ENCODE assay signal across 7 cellular contexts in genomic region chr1:44652445-44653106, GRCh38. TPM values are rescaled to one million over a fixed set of nuclear protein-coding genes. Genes with fewer than 3 reads are reported as not detected.
DNase-seq lines count a peak whose midpoint lies in the region; ATAC-seq and TF ChIP-seq lines count a peak whose summit lies in the region.

No MANE protein-coding gene starts in this region.

- H3K36me3 ChIP-seq in endodermal cell (ENCODE audit: control insufficient read depth, insufficient read depth, low read length) (peaks cover 36% of the 10 kb centered on the region), mucosa of descending colon (ENCODE audit: low read depth) (no peaks in the 10 kb centered on the region)

- H3K27ac Mint-ChIP-seq in activated CD8-positive, alpha-beta memory T cell treated with anti-CD3 and anti-CD28 coated beads, Interleukin-2, amount 10 ng/mL, durations not matched to agents 7 days and 5 days = no peak overlapping the region
- peak overlapping the region; percentile 70 for H3K27ac Mint-ChIP-seq in endodermal cell

- H3K4me3 ChIP-seq in endodermal cell (ENCODE audit: low read length) (no peak overlapping the region), mucosa of descending colon (no peak overlapping the region)

- no peaks in the 10 kb centered on the region for H3K4me1 Mint-ChIP-seq in activated CD8-positive, alpha-beta memory T cell treated with anti-CD3 and anti-CD28 coated beads, Interleukin-2, amount 10 ng/mL, durations not matched to agents 7 days and 5 days
- peaks cover 19% of the 10 kb centered on the region for H3K4me1 Mint-ChIP-seq in endodermal cell

- H3K27me3 ChIP-seq in endodermal cell (ENCODE audit: control insufficient read depth, insufficient read depth, low read length, poor library complexity, severe bottlenecking) = no peaks in the 10 kb centered on the region

- no peak overlapping the region for H3K9ac ChIP-seq in endodermal cell (ENCODE audit: extremely low read depth, low read length, poor library complexity, severe bottlenecking)

- H3K27ac ChIP-seq in endodermal cell (ENCODE audit: low read depth, low read length) = no peak overlapping the region

- CTCF ChIA-PET in activated CD8-positive, alpha-beta memory T cell treated with anti-CD3 and anti-CD28 coated beads, Interleukin-2, amount 10 ng/mL, durations not matched to agents 7 days and 5 days (lab: Charles Lee) = interaction anchor here (0.7 to 4.1 kb wide), 46 partner anchors 9 to 647 kb away, joined by 3 to 65 read pairs (median 5); partner anchors contain the start of genes ARMH1 and TMEM53

- TF ChIP-seq CTCF in GM12874 (IDR thresholded peaks at IDR 0.05; ENCODE audit: insufficient read depth, low read depth, low read length) (peak; percentile 98), endodermal cell (conservative IDR thresholded peaks at IDR 0.05) (peak; percentile 94), mucosa of descending colon (IDR thresholded peaks at IDR 0.05) (peak; percentile 91)

- no peaks in the 10 kb centered on the region for H3K9me3 Mint-ChIP-seq in activated CD8-positive, alpha-beta memory T cell treated with anti-CD3 and anti-CD28 coated beads, Interleukin-2, amount 10 ng/mL, durations not matched to agents 7 days and 5 days (ENCODE audit: low read depth)
- no peaks in the 10 kb centered on the region for H3K9me3 Mint-ChIP-seq in endodermal cell

- intact Hi-C loops in mucosa of descending colon (cut with DNase I, micrococcal nuclease) = loop anchor here in 1 of 2 donors (2.0 kb wide), 1 partner anchor 42 kb away; no protein-coding TSS in a partner anchor

- H3K4me3 Mint-ChIP-seq in activated CD8-positive, alpha-beta memory T cell treated with anti-CD3 and anti-CD28 coated beads, Interleukin-2, amount 10 ng/mL, durations not matched to agents 7 days and 5 days = no peak overlapping the region
- no peak overlapping the region for H3K4me3 Mint-ChIP-seq in endodermal cell

- H3K9me3 ChIP-seq in endodermal cell (ENCODE audit: control insufficient read depth, low read length) = no peaks in the 10 kb centered on the region
- no peaks in the 10 kb centered on the region for H3K9me3 ChIP-seq in mucosa of descending colon

- no peaks in the 10 kb centered on the region for H3K27me3 Mint-ChIP-seq in activated CD8-positive, alpha-beta memory T cell treated with anti-CD3 and anti-CD28 coated beads, Interleukin-2, amount 10 ng/mL, durations not matched to agents 7 days and 5 days
- no peaks in the 10 kb centered on the region for H3K27me3 Mint-ChIP-seq in endodermal cell (ENCODE audit: insufficient read depth)

- ATAC-seq in HG03442 (IDR thresholded peaks at IDR 0.05; ENCODE audit: unreplicated experiment) = peak; percentile 59
- peak; percentile 93 for ATAC-seq in activated CD8-positive, alpha-beta memory T cell treated with anti-CD3 and anti-CD28 coated beads, Interleukin-2, amount 10 ng/mL, durations not matched to agents 7 days and 5 days
- ATAC-seq in mucosa of descending colon = peak; percentile 90

- H3K4me1 ChIP-seq in endodermal cell (ENCODE audit: control insufficient read depth, insufficient read depth, low read length) = peaks cover 11% of the 10 kb centered on the region
- no peaks in the 10 kb centered on the region for H3K4me1 ChIP-seq in mucosa of descending colon (ENCODE audit: low read depth)

- peak; percentile 29 to 37 for DNase-seq in NOMO-1 (lab: John Stamatoyannopoulos, UW; ENCODE audit: unreplicated experiment in 2 of 2)
- peak; percentile 81 for DNase-seq in activated CD8-positive, alpha-beta memory T cell treated with anti-CD3 and anti-CD28 coated beads, Interleukin-2, amount 10 ng/mL, durations not matched to agents 7 days and 5 days
- peak; percentile 96 for DNase-seq in endodermal cell
- DNase-seq in mucosa of descending colon = peak; percentile 77 to 87 (median 87)
- DNase-seq in stimulated activated CD8-positive, alpha-beta memory T cell treated with anti-CD3 and anti-CD28 coated beads, Interleukin-7, amount 100 ng/mL, for 4 hours (ENCODE audit: low read depth in 2 of 2) = peak; percentile 55 to 57

- H3K36me3 Mint-ChIP-seq in activated CD8-positive, alpha-beta memory T cell treated with anti-CD3 and anti-CD28 coated beads, Interleukin-2, amount 10 ng/mL, durations not matched to agents 7 days and 5 days = peaks cover 3% of the 10 kb centered on the region
- H3K36me3 Mint-ChIP-seq in endodermal cell (ENCODE audit: low read depth) = peaks cover 34% of the 10 kb centered on the region

- WGBS in endodermal cell (ENCODE audit: insufficient coverage in 1 of 2, insufficient read length in 1 of 2), 2 experiments = 43 to 67% methylated on average over 1 to 6 of the region's 7 CpGs

RNA-seq across cellular contexts. Expression of gene TMEM53, which starts 21.7 kb away (rescaled TPM):
- total RNA-seq in activated CD8-positive, alpha-beta memory T cell treated with anti-CD3 and anti-CD28 coated beads, Interleukin-2, amount 10 ng/mL, durations not matched to agents 7 days and 5 days = 1 to 10 TPM; 3.6 to 3.7 TPM
- total RNA-seq in endodermal cell (10 to 100 TPM; 10.2 to 10.8 TPM), mucosa of descending colon (10 to 100 TPM; 19.3 to 46.0 (median 36.6) TPM)
- polyA plus RNA-seq in endodermal cell (2013, experiment 1 of 2) = 8.4 TPM
- polyA plus RNA-seq in endodermal cell (2013, experiment 2 of 2) = 10.2 TPM

RNA-seq across cellular contexts. Expression of gene ARMH1, which starts 21.9 kb away (rescaled TPM):
- 10 to 100 TPM; 17.0 to 17.2 TPM for total RNA-seq in activated CD8-positive, alpha-beta memory T cell treated with anti-CD3 and anti-CD28 coated beads, Interleukin-2, amount 10 ng/mL, durations not matched to agents 7 days and 5 days
- total RNA-seq in endodermal cell (1 to 10 TPM; 3.9 to 6.3 TPM), mucosa of descending colon (1 to 10 TPM; 1.7 to 4.1 (median 2.3) TPM)
- polyA plus RNA-seq in endodermal cell (2013, experiment 1 of 2) = 6.3 TPM
- polyA plus RNA-seq in endodermal cell (2013, experiment 2 of 2) = 3.6 TPM

Comparison
In these comparisons a context has a peak if more than half of its experiments do, and no peak if none do; other contexts are left out.
1. DNase-seq: peak in every context shown above with its lines; median percentile 96 in endodermal cell; 87 in mucosa of descending colon; 81 in activated CD8-positive, alpha-beta memory T cell treated with anti-CD3 and anti-CD28 coated beads, Interleukin-2, amount 10 ng/mL, durations not matched to agents 7 days and 5 days; 56 in stimulated activated CD8-positive, alpha-beta memory T cell treated with anti-CD3 and anti-CD28 coated beads, Interleukin-7, amount 100 ng/mL, for 4 hours; 33 in NOMO-1.